1 cellular context compared by ENCODE assay signal in genomic region chrX:6026980-6027379, GRCh38.
TF ChIP-seq lines count a peak whose summit lies in the region.

No MANE protein-coding gene starts in this region.

TF ChIP-seq in GM23338, 12 proteins besides CTCF, POLR2A, EP300 and RAD21:
- TF ChIP-seq, protein P1, sequence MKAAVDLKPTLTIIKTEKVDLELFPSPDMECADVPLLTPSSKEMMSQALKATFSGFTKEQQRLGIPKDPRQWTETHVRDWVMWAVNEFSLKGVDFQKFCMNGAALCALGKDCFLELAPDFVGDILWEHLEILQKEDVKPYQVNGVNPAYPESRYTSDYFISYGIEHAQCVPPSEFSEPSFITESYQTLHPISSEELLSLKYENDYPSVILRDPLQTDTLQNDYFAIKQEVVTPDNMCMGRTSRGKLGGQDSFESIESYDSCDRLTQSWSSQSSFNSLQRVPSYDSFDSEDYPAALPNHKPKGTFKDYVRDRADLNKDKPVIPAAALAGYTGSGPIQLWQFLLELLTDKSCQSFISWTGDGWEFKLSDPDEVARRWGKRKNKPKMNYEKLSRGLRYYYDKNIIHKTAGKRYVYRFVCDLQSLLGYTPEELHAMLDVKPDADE (IDR thresholded peaks at IDR 0.05), result no peak
- no peak for TF ChIP-seq STAT1 (IDR thresholded peaks at IDR 0.05; ENCODE audit: unreplicated experiment)
- TF ChIP-seq, protein P2, sequence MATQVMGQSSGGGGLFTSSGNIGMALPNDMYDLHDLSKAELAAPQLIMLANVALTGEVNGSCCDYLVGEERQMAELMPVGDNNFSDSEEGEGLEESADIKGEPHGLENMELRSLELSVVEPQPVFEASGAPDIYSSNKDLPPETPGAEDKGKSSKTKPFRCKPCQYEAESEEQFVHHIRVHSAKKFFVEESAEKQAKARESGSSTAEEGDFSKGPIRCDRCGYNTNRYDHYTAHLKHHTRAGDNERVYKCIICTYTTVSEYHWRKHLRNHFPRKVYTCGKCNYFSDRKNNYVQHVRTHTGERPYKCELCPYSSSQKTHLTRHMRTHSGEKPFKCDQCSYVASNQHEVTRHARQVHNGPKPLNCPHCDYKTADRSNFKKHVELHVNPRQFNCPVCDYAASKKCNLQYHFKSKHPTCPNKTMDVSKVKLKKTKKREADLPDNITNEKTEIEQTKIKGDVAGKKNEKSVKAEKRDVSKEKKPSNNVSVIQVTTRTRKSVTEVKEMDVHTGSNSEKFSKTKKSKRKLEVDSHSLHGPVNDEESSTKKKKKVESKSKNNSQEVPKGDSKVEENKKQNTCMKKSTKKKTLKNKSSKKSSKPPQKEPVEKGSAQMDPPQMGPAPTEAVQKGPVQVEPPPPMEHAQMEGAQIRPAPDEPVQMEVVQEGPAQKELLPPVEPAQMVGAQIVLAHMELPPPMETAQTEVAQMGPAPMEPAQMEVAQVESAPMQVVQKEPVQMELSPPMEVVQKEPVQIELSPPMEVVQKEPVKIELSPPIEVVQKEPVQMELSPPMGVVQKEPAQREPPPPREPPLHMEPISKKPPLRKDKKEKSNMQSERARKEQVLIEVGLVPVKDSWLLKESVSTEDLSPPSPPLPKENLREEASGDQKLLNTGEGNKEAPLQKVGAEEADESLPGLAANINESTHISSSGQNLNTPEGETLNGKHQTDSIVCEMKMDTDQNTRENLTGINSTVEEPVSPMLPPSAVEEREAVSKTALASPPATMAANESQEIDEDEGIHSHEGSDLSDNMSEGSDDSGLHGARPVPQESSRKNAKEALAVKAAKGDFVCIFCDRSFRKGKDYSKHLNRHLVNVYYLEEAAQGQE (IDR thresholded peaks at IDR 0.05; ENCODE audit: unreplicated experiment), result no peak
- TF ChIP-seq ZNF331 (CRISPR knock-in tag; IDR thresholded peaks at IDR 0.05; ENCODE audit: low read depth), result no peak
- no peak for TF ChIP-seq EZH2 (IDR thresholded peaks at IDR 0.05; ENCODE audit: low read depth, unreplicated experiment)
- no peak for TF ChIP-seq JUNB (IDR thresholded peaks at IDR 0.05; ENCODE audit: unreplicated experiment)
- no peak for TF ChIP-seq EZH2phosphoT487 (IDR thresholded peaks at IDR 0.05; ENCODE audit: unreplicated experiment)
- no peak for TF ChIP-seq CREB1 (CRISPR knock-in tag; IDR thresholded peaks at IDR 0.05; ENCODE audit: low read depth)
- TF ChIP-seq NANOG (IDR thresholded peaks at IDR 0.05; ENCODE audit: borderline replicate concordance), result no peak
